1 cellular context compared by ENCODE assay signal in the genomic region with DNA sequence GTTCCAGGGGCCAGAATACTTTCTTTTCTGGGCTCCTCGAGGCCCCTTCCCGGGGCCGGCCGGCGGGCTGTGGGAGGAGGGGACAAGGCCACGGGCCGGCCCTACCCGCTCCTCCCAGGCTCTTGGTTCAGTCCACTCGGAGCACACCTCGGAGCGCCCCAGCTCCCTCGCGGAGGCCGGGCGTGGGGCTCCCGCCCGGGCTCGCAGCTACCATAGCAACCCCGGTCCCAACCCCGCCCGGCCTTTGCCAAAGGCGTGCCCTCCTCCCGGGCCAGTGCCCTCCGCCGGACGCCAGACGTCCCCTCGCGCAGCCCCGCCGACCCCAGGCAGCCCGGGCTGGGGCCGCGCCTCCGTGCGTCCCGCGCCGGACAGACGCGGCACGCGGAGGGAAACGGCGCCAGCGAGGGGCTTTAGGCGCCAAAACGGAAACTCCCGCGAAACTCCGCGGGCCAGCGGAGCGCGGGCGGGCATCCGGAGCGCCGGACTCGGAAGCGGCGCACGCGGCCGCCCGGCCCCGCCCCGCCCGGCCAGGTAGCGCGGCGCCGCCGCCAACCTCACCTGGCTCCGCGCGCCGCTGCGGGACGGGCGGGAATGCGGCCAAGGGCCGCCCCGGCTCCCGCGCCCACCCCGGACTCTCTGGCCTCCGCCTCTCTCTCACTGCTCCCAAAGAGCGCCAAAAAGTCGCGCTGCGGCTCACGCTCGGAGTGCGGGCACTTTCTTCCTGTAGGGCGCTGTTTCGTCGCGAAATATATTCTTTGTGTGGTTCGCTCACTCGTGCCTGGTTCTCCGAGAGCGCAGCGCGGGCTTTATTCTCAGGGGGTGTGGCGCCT.
TF ChIP-seq lines count a peak whose summit lies in the region.

No MANE protein-coding gene starts in this region.

TF ChIP-seq in neural cell, 6 proteins besides CTCF, POLR2A, EP300 and RAD21 (continued from another document):
- no peak for TF ChIP-seq EZH2 (IDR thresholded peaks at IDR 0.05; ENCODE audit: borderline replicate concordance, insufficient read depth, low read length, poor library complexity, severe bottlenecking)
- no peak for TF ChIP-seq SMC3 (conservative IDR thresholded peaks at IDR 0.05; ENCODE audit: poor library complexity)
- TF ChIP-seq MXI1 (conservative IDR thresholded peaks at IDR 0.05; ENCODE audit: poor library complexity, severe bottlenecking): no peak
